In genomic region chr1:168751195-168751650, GRCh38 we compare ENCODE assay signal across 23 cellular contexts. TPM values are rescaled to one million over a fixed set of nuclear protein-coding genes. Genes with fewer than 3 reads are reported as not detected.
DNase-seq lines count a peak whose midpoint lies in the region; ATAC-seq, FAIRE-seq and TF ChIP-seq lines count a peak whose summit lies in the region.
"Had no signal": no experiment of that assay in that cellular context is flagged by ENCODE, and none has a peak within 500 bp of the region (broad histone marks: within the 10 kb centered on the region; RNA-seq: fewer than 3 reads in every experiment).

No MANE protein-coding gene starts in this region.

- peaks cover 34% of the 10 kb centered on the region for H3K4me1 ChIP-seq in HepG2 (ENCODE audit: insufficient read depth, low read length)
- no peaks in the 10 kb centered on the region for H3K4me1 ChIP-seq in right lobe of liver
- H3K4me1 ChIP-seq in K562 (replicated peaks in 1 of 2; ENCODE audit: control insufficient read depth in 2 of 2, insufficient read depth in 2 of 2, low read length in 2 of 2) = no peaks in the 10 kb centered on the region
- no peaks in the 10 kb centered on the region for H3K4me1 ChIP-seq in suprapubic skin

- H3K79me2 ChIP-seq in HepG2 (ENCODE audit: insufficient read depth, low read length) (no peaks in the 10 kb centered on the region), K562 (ENCODE audit: control insufficient read depth, insufficient read depth, low read length) (no peaks in the 10 kb centered on the region)

- H3K27ac ChIP-seq in HepG2 (ENCODE audit: extremely low read length, insufficient read depth, low read length) (no peak overlapping the region), right lobe of liver (no peak overlapping the region), K562 (ENCODE audit: extremely low read depth, low read depth, low read length) (no peak overlapping the region), suprapubic skin (no peak overlapping the region)
- H3K27ac ChIP-seq: WERI-Rb-1 had no signal

- TF ChIP-seq EP300 in HepG2 (IDR thresholded peaks at IDR 0.05; ENCODE audit: low read depth in 2 of 2, low read length in 2 of 2) = no peak
- no peak for TF ChIP-seq EP300 in HepG2 (CRISPR knock-in tag; IDR thresholded peaks at IDR 0.05; ENCODE audit: borderline replicate concordance)
- TF ChIP-seq EP300 in K562 (IDR thresholded peaks at IDR 0.05; ENCODE audit: low read length) = no peak
- TF ChIP-seq EP300 in suprapubic skin (IDR thresholded peaks at IDR 0.05) = no peak

- no peak for TF ChIP-seq RAD21 in HepG2 (CRISPR knock-in tag; IDR thresholded peaks at IDR 0.05)
- no peak for TF ChIP-seq RAD21 in K562 (CRISPR knock-in tag; conservative IDR thresholded peaks at IDR 0.05 in 1 of 2, IDR thresholded peaks at IDR 0.05 in 1 of 2)

- ATAC-seq in HepG2 (peak; percentile 75), right lobe of liver (no peak), K562 (no peak), HG03039 (IDR thresholded peaks at IDR 0.05; ENCODE audit: unreplicated experiment) (no peak)
- ATAC-seq: activated T-cell treated with anti-CD3 and anti-CD28 coated beads, Interleukin-2, amount 50 U/mL, for 4 hours; naive thymus-derived CD4-positive, alpha-beta T cell had no signal

- 8% methylated on average over 3 of the region's 3 CpGs for WGBS in HepG2 (ENCODE audit: low lambda C conversion rate)
- 64% methylated on average over 3 of the region's 3 CpGs for WGBS in right lobe of liver (ENCODE audit: insufficient coverage, low coverage, low lambda C conversion rate, missing lambda C conversion rate)
- WGBS in K562 (ENCODE audit: insufficient coverage, low coverage, missing lambda C conversion rate) = 0% methylated on average over 3 of the region's 3 CpGs
- WGBS in suprapubic skin = 77% methylated on average over 3 of the region's 3 CpGs

- H2AFZ ChIP-seq in HepG2 (ENCODE audit: low read length) (no peak overlapping the region), K562 (ENCODE audit: low read depth, low read length) (no peak overlapping the region)

- no TSS peak for BruUV-seq in HepG2 (replicated peaks; lab: Mats Ljungman, UMichigan)
- no TSS peak for BruUV-seq in K562 (replicated peaks; lab: Mats Ljungman, UMichigan)

- in situ Hi-C loops in HepG2 (cut with HindIII; ENCODE audit: extremely low pct_ligation_motif_present, low pct_unique_long_range_greater_than_20kb) (no loop called here), K562 (cut with MboI) (no loop called here)

- H3K27ac Mint-ChIP-seq in mesothelial cell of epicardium = peak overlapping the region; percentile 47
- H3K27ac Mint-ChIP-seq: activated CD4-positive, alpha-beta memory T cell treated with anti-CD3 and anti-CD28 coated beads, Interleukin-2, amount 10 ng/mL, durations not matched to agents 7 days and 5 days; activated naive CD4-positive, alpha-beta T cell treated with anti-CD3 and anti-CD28 coated beads, Interleukin-2, amount 50 U/mL, for 24 hours; CD14-positive monocyte; naive thymus-derived CD4-positive, alpha-beta T cell; T-helper 1 cell treated with Interleukin-12 subunit alpha and Interleukin-12 subunit beta and Interleukin-4 antibody, amounts not matched to agents 30 μg/mL and 1 μg/mL, for 36 hours had no signal

- H3K27me3 ChIP-seq in HepG2 (ENCODE audit: control insufficient read depth in 1 of 2, insufficient read depth in 2 of 2, low read length in 2 of 2) = peaks cover 0 to 11% of the 10 kb centered on the region in 2 experiments; a peak in 2 of 5 replicates
- H3K27me3 ChIP-seq in right lobe of liver = no peaks in the 10 kb centered on the region
- peaks cover 5 to 14% of the 10 kb centered on the region in 2 experiments; a peak in 3 of 5 replicates for H3K27me3 ChIP-seq in K562 (ENCODE audit: control insufficient read depth in 2 of 2, insufficient read depth in 2 of 2, low read length in 2 of 2)
- no peaks in the 10 kb centered on the region for H3K27me3 ChIP-seq in suprapubic skin
- H3K27me3 ChIP-seq: transverse colon had no signal

- H3K27me3 Mint-ChIP-seq in mesothelial cell of epicardium (ENCODE audit: low read depth) = no peaks in the 10 kb centered on the region

- TF ChIP-seq POLR2A in HepG2 (IDR thresholded peaks at IDR 0.05; ENCODE audit: insufficient read depth in 1 of 2, low read depth in 2 of 2, low read length in 2 of 2) = no peak
- TF ChIP-seq POLR2A in right lobe of liver (IDR thresholded peaks at IDR 0.05) = no peak
- no peak for TF ChIP-seq POLR2A in K562 (conservative IDR thresholded peaks at IDR 0.05)
- no peak for TF ChIP-seq POLR2A in erythroblast (IDR thresholded peaks at IDR 0.05; ENCODE audit: low read length)
- TF ChIP-seq POLR2A in suprapubic skin (IDR thresholded peaks at IDR 0.05) = no peak

- POLR2A ChIA-PET in HepG2 (lab: Yijun Ruan, JAX) (no interaction called here), K562 (lab: Yijun Ruan, JAX) (interaction anchor here (0.9 kb wide), 1 partner anchor 31 kb away, joined by 3 read pairs; no protein-coding TSS in a partner anchor), GM10248 (lab: Yijun Ruan, JAX) (no interaction called here)

- CTCF ChIA-PET in HepG2 (lab: Yijun Ruan, JAX; ENCODE audit: low intra/inter-chr PET ratio, low total read pairs) (no interaction called here), K562 (lab: Yijun Ruan, JAX; ENCODE audit: low intra/inter-chr PET ratio) (no interaction called here), GM10248 (lab: Yijun Ruan, JAX) (no interaction called here)

- DNase-seq in HepG2 (ENCODE audit: low spot score) = peak; percentile 11
- no peak for DNase-seq in right lobe of liver
- DNase-seq in K562 (ENCODE audit: extremely low read depth in 1 of 4, low spot score in 3 of 4) = no peak
- DNase-seq in mesothelial cell of epicardium (ENCODE audit: low spot score in 2 of 2, unreplicated experiment in 2 of 2) = no peak
- DNase-seq in erythroblast (lab: John Stamatoyannopoulos, UW) = no peak
- no peak for DNase-seq in suprapubic skin (ENCODE audit: low spot score in 2 of 2)
- no peak for DNase-seq in GM10248 (ENCODE audit: extremely low spot score)
- DNase-seq: activated CD4-positive, alpha-beta memory T cell treated with anti-CD3 and anti-CD28 coated beads, Interleukin-2, amount 10 ng/mL, durations not matched to agents 7 days and 5 days; activated T-cell treated with anti-CD3 and anti-CD28 coated beads, Interleukin-2, amount 50 U/mL, for 4 hours; dermis blood vessel endothelial cell; DND-41; naive thymus-derived CD4-positive, alpha-beta T cell; NCI-H1694; NCI-H446 treated with DMSO at 0.1 percent for 48 hours; stimulated activated naive CD4-positive, alpha-beta T cell; transverse colon; WERI-Rb-1 had no signal

- H3K9me3 Mint-ChIP-seq in mesothelial cell of epicardium = no peaks in the 10 kb centered on the region
- H3K9me3 Mint-ChIP-seq: activated CD4-positive, alpha-beta memory T cell treated with anti-CD3 and anti-CD28 coated beads, Interleukin-2, amount 10 ng/mL, durations not matched to agents 7 days and 5 days; activated naive CD4-positive, alpha-beta T cell treated with anti-CD3 and anti-CD28 coated beads, Interleukin-2, amount 50 U/mL, for 24 hours; activated T-cell treated with anti-CD3 and anti-CD28 coated beads, Interleukin-2, amount 50 U/mL, for 4 hours; T-helper 1 cell treated with Interleukin-12 subunit alpha and Interleukin-12 subunit beta and Interleukin-4 antibody, amounts not matched to agents 30 μg/mL and 1 μg/mL, for 36 hours had no signal

- intact Hi-C loops in HepG2 (cut with micrococcal nuclease; ENCODE audit: unreplicated experiment) = no loop called here
- intact Hi-C loops in right lobe of liver (cut with DNase I) = no loop called here
- intact Hi-C loops in K562 (cut with micrococcal nuclease) = loop anchor here (10.0 kb wide), 1 partner anchor 444 kb away; no protein-coding TSS in a partner anchor

- no peaks in the 10 kb centered on the region for H3K9me3 ChIP-seq in HepG2 (ENCODE audit: low read length)
- no peaks in the 10 kb centered on the region for H3K9me3 ChIP-seq in right lobe of liver
- H3K9me3 ChIP-seq in K562 (replicated peaks; ENCODE audit: control insufficient read depth, insufficient read depth, low read depth, low read length) = no peaks in the 10 kb centered on the region
- no peaks in the 10 kb centered on the region for H3K9me3 ChIP-seq in suprapubic skin
- H3K9me3 ChIP-seq: transverse colon had no signal

- TF ChIP-seq CTCF in HepG2 (CRISPR knock-in tag; IDR thresholded peaks at IDR 0.05) (no peak), right lobe of liver (IDR thresholded peaks at IDR 0.05) (no peak), K562 (IDR thresholded peaks at IDR 0.05 in 2 of 3, conservative IDR thresholded peaks at IDR 0.05 in 1 of 3; ENCODE audit: insufficient read depth in 2 of 3, low read depth in 1 of 3, low read length in 3 of 3) (no peak), mesothelial cell of epicardium (IDR thresholded peaks at IDR 0.05; ENCODE audit: unreplicated experiment) (no peak), suprapubic skin (IDR thresholded peaks at IDR 0.05) (no peak), GM10248 (IDR thresholded peaks at IDR 0.05; ENCODE audit: control extremely low read depth, extremely low read depth, low read depth, missing control alignments) (no peak)

- no peak overlapping the region for H3K4me3 Mint-ChIP-seq in mesothelial cell of epicardium
- H3K4me3 Mint-ChIP-seq: activated CD4-positive, alpha-beta memory T cell treated with anti-CD3 and anti-CD28 coated beads, Interleukin-2, amount 10 ng/mL, durations not matched to agents 7 days and 5 days; activated naive CD4-positive, alpha-beta T cell treated with anti-CD3 and anti-CD28 coated beads, Interleukin-2, amount 50 U/mL, for 24 hours; activated T-cell treated with anti-CD3 and anti-CD28 coated beads, Interleukin-2, amount 50 U/mL, for 4 hours; CD14-positive monocyte; naive thymus-derived CD4-positive, alpha-beta T cell; T-helper 1 cell treated with Interleukin-12 subunit alpha and Interleukin-12 subunit beta and Interleukin-4 antibody, amounts not matched to agents 30 μg/mL and 1 μg/mL, for 36 hours had no signal

- H3K9ac ChIP-seq in HepG2 (ENCODE audit: insufficient read depth, low read depth, low read length) = no peak overlapping the region
- no peak overlapping the region for H3K9ac ChIP-seq in K562 (ENCODE audit: insufficient read depth in 1 of 2, low read depth in 2 of 2, low read length in 2 of 2)

- FAIRE-seq in HepG2 (lab: Jason Lieb, UNC) (no peak), K562 (lab: Jason Lieb, UNC) (no peak)
- FAIRE-seq: frontal cortex, GM18507 had no signal

- H3K9me1 ChIP-seq in K562 (ENCODE audit: control insufficient read depth, insufficient read depth, low read length) = no peaks in the 10 kb centered on the region

- H3K4me1 Mint-ChIP-seq in mesothelial cell of epicardium = peaks cover 20% of the 10 kb centered on the region
- H3K4me1 Mint-ChIP-seq: activated CD4-positive, alpha-beta memory T cell treated with anti-CD3 and anti-CD28 coated beads, Interleukin-2, amount 10 ng/mL, durations not matched to agents 7 days and 5 days; activated naive CD4-positive, alpha-beta T cell treated with anti-CD3 and anti-CD28 coated beads, Interleukin-2, amount 50 U/mL, for 24 hours; CD14-positive monocyte; naive thymus-derived CD4-positive, alpha-beta T cell had no signal

- H3K4me3 ChIP-seq in HepG2 (replicated peaks in 1 of 3; ENCODE audit: insufficient read depth in 1 of 3, low read depth in 2 of 3, low read length in 3 of 3) (no peak overlapping the region), right lobe of liver (no peak overlapping the region), K562 (no peak overlapping the region), suprapubic skin (no peak overlapping the region)
- H3K4me3 ChIP-seq: transverse colon had no signal

- H4K20me1 ChIP-seq in HepG2 (ENCODE audit: insufficient read depth, low read length) (no peaks in the 10 kb centered on the region), K562 (replicated peaks; ENCODE audit: control insufficient read depth, insufficient read depth, low read length) (no peaks in the 10 kb centered on the region)

- H3K4me2 ChIP-seq in HepG2 (ENCODE audit: low read depth, low read length) (no peak overlapping the region), K562 (ENCODE audit: insufficient read depth, low read length) (no peak overlapping the region)

- H3K36me3 Mint-ChIP-seq in mesothelial cell of epicardium = no peaks in the 10 kb centered on the region
- H3K36me3 Mint-ChIP-seq: activated naive CD4-positive, alpha-beta T cell treated with anti-CD3 and anti-CD28 coated beads, Interleukin-2, amount 50 U/mL, for 24 hours; CD14-positive monocyte; naive thymus-derived CD4-positive, alpha-beta T cell had no signal

- H3K36me3 ChIP-seq in HepG2 (replicated peaks in 1 of 2; ENCODE audit: control insufficient read depth in 1 of 2, insufficient read depth in 2 of 2, low read length in 2 of 2) (no peaks in the 10 kb centered on the region), right lobe of liver (no peaks in the 10 kb centered on the region), K562 (ENCODE audit: control insufficient read depth, insufficient read depth, low read length) (no peaks in the 10 kb centered on the region), suprapubic skin (no peaks in the 10 kb centered on the region)
- H3K36me3 ChIP-seq: transverse colon, WERI-Rb-1 had no signal

RNA-seq across cellular contexts. Expression of gene DPT, which starts 22.2 kb away (rescaled TPM):
- total RNA-seq in HepG2 (2016; rRNA removed; fragmentation: Illumina TruSeq; extraction: Trizol) (not detected in 2 replicates), right lobe of liver (1 to 10 TPM in 5 of 6 experiments, under 1 TPM in 1; 0.88 to 3.0 (median 1.9) TPM), K562 (2014; rRNA removed) (not detected in 2 replicates), K562 (2014; rRNA removed; fragmentation: Illumina TruSeq; extraction: Trizol) (not detected in 2 replicates), K562 (2015; rRNA removed; fragmentation: Illumina TruSeq; extraction: Trizol) (not detected in 2 replicates), K562 (2021) (not detected in 2 replicates), mesothelial cell of epicardium (1.1 to 1.6 TPM (median 1.3 TPM) in 3 replicates), suprapubic skin (10 to 100 TPM in 3 of 4 donors, 1 to 10 TPM in 1; 7.2 to 23.6 (median 14.4) TPM)
- total RNA-seq in HepG2 (2016; cell fraction: cytosol; rRNA removed; fragmentation: Illumina TruSeq; extraction: Trizol; ENCODE audit: low read depth) = not detected in 2 replicates
- not detected in 2 replicates for total RNA-seq in HepG2 (2016; cell fraction: insoluble cytoplasmic fraction; rRNA removed; fragmentation: Illumina TruSeq; extraction: Trizol)
- not detected in 2 replicates for total RNA-seq in HepG2 (2016; cell fraction: membrane; rRNA removed; fragmentation: Illumina TruSeq; extraction: Trizol)
- not detected in 2 replicates for total RNA-seq in HepG2 (2016; cell fraction: nucleus; rRNA removed; fragmentation: Illumina TruSeq; extraction: Trizol)
- polyA plus RNA-seq in HepG2 (2011; rRNA removed) (0.04 TPM in 1 of 2 replicates, not detected in the other), K562 (2011; rRNA removed) (not detected in 2 replicates), K562 (2014; fragmentation: Illumina TruSeq; extraction: Trizol) (not detected in 2 replicates), K562 (2014; fragmentation: Nextera tagmentation; extraction: Ambion mirVana) (not detected), K562 (2014; rRNA removed) (not detected in 2 replicates)
- not detected in 2 replicates for polyA plus RNA-seq in HepG2 (2011; cell fraction: cytosol; rRNA removed)
- polyA plus RNA-seq in HepG2 (2011; cell fraction: nucleus; rRNA removed) = not detected in 2 replicates
- polyA plus RNA-seq in HepG2 (2012) = not detected in 2 replicates
- not detected in 2 replicates for polyA plus RNA-seq in HepG2 (2016; cell fraction: cytosol; fragmentation: Illumina TruSeq; extraction: Trizol; ENCODE audit: low read depth)
- polyA plus RNA-seq in HepG2 (2016; cell fraction: insoluble cytoplasmic fraction; fragmentation: Illumina TruSeq; extraction: Trizol; ENCODE audit: low read depth) = not detected in 2 replicates
- polyA plus RNA-seq in HepG2 (2016; cell fraction: membrane; fragmentation: Illumina TruSeq; extraction: Trizol; ENCODE audit: low read depth) = not detected in 2 replicates
- not detected in 2 replicates for polyA plus RNA-seq in HepG2 (2016; cell fraction: nucleus; fragmentation: Illumina TruSeq; extraction: Trizol; ENCODE audit: insufficient read depth, low read depth)
- not detected in 2 replicates for polyA minus RNA-seq in HepG2 (2011; rRNA and poly(A)+ RNA removed; ENCODE audit: low replicate concordance)
- not detected in 2 replicates for polyA minus RNA-seq in HepG2 (2011; cell fraction: cytosol; rRNA and poly(A)+ RNA removed)
- polyA minus RNA-seq in HepG2 (2011; cell fraction: nucleus; rRNA and poly(A)+ RNA removed) = not detected in 2 replicates
- not detected in 2 replicates for total RNA-seq in K562 (2011; cell fraction: chromatin; rRNA removed; ENCODE audit: low replicate concordance)
- not detected in 2 replicates for total RNA-seq in K562 (2011; cell fraction: nucleolus; rRNA removed)
- total RNA-seq in K562 (2011; cell fraction: nucleoplasm; rRNA removed) = not detected in 2 replicates
- not detected in 2 replicates for polyA plus RNA-seq in K562 (2011; cell fraction: cytosol; rRNA removed)
- polyA plus RNA-seq in K562 (2011; cell fraction: nucleus; rRNA removed) = not detected in 2 replicates
- polyA plus RNA-seq in K562 (2012) = not detected in 2 replicates
- not detected in 2 replicates for polyA minus RNA-seq in K562 (2011; rRNA and poly(A)+ RNA removed)
- polyA minus RNA-seq in K562 (2011; cell fraction: cytosol; rRNA and poly(A)+ RNA removed) = not detected in 2 replicates
- polyA minus RNA-seq in K562 (2011; cell fraction: nucleus; rRNA and poly(A)+ RNA removed) = not detected in 2 replicates
- total RNA-seq: activated CD4-positive, alpha-beta memory T cell treated with anti-CD3 and anti-CD28 coated beads, Interleukin-2, amount 10 ng/mL, durations not matched to agents 7 days and 5 days; activated T-cell treated with anti-CD3 and anti-CD28 coated beads, Interleukin-2, amount 50 U/mL, for 4 hours; dermis blood vessel endothelial cell; naive thymus-derived CD4-positive, alpha-beta T cell had no signal
- polyA plus RNA-seq: CD14-positive monocyte; naive thymus-derived CD4-positive, alpha-beta T cell had no signal

Comparison
In these comparisons a context has a peak if more than half of its experiments do, and no peak if none do; other contexts are left out.
1. Of the 241 proteins assayed by ChIP-seq in both HepG2 and K562: peak only in HepG2: FOXA3 and MAFK; only in K562: MAFG; in both: MAFF; in neither: 236; mixed calls (peak in some experiments, not most) for 1.